Comparison of ENCODE assay signal across 39 cellular contexts in genomic region chr1:183694636-183695035, GRCh38. TPM values are rescaled to one million over a fixed set of nuclear protein-coding genes. Genes with fewer than 3 reads are reported as not detected.
"Had no signal": no experiment of that assay in that cellular context is flagged by ENCODE, and none has a peak within 500 bp of the region (broad histone marks: within the 10 kb centered on the region; RNA-seq: fewer than 3 reads in every experiment).

No MANE protein-coding gene starts in this region.

- H3K27ac Mint-ChIP-seq: activated CD4-positive, alpha-beta T cell treated with anti-CD3 and anti-CD28 coated beads, Interleukin-2, amount 10 ng/mL, durations not matched to agents 24 days and 14 days; activated CD8-positive, alpha-beta T cell treated with anti-CD3 and anti-CD28 coated beads for 36 hours; activated naive CD4-positive, alpha-beta T cell treated with anti-CD3 and anti-CD28 coated beads, Interleukin-2, amount 50 U/mL, for 24 hours; activated naive CD8-positive, alpha-beta T cell treated with anti-CD3 and anti-CD28 coated beads, Interleukin-2, amount 10 ng/mL, durations not matched to agents 7 days and 5 days; activated T-cell treated with anti-CD3 and anti-CD28 coated beads, Interleukin-2, amount 50 U/mL, for 72 hours; activated T-helper 17 cell treated with anti-CD3 and anti-CD28 coated beads, Interleukin-2, amount 50 U/mL, for 72 hours; IgD-negative memory B cell had no signal

- H3K9me3 Mint-ChIP-seq: activated CD4-positive, alpha-beta T cell treated with anti-CD3 and anti-CD28 coated beads, Interleukin-2, amount 10 ng/mL, durations not matched to agents 24 days and 14 days; activated CD8-positive, alpha-beta T cell treated with anti-CD3 and anti-CD28 coated beads for 36 hours; activated naive CD4-positive, alpha-beta T cell treated with anti-CD3 and anti-CD28 coated beads, Interleukin-2, amount 50 U/mL, for 24 hours; activated naive CD8-positive, alpha-beta T cell treated with anti-CD3 and anti-CD28 coated beads, Interleukin-2, amount 10 ng/mL, durations not matched to agents 7 days and 5 days; activated T-cell treated with anti-CD3 and anti-CD28 coated beads, Interleukin-2, amount 50 U/mL, for 72 hours; activated T-helper 17 cell treated with anti-CD3 and anti-CD28 coated beads, Interleukin-2, amount 50 U/mL, for 72 hours; IgD-negative memory B cell had no signal

- H3K36me3 Mint-ChIP-seq: IgD-negative memory B cell had no signal

- H3K27me3 Mint-ChIP-seq: activated CD4-positive, alpha-beta T cell treated with anti-CD3 and anti-CD28 coated beads, Interleukin-2, amount 10 ng/mL, durations not matched to agents 24 days and 14 days; activated naive CD4-positive, alpha-beta T cell treated with anti-CD3 and anti-CD28 coated beads, Interleukin-2, amount 50 U/mL, for 24 hours; activated naive CD8-positive, alpha-beta T cell treated with anti-CD3 and anti-CD28 coated beads, Interleukin-2, amount 10 ng/mL, durations not matched to agents 7 days and 5 days; activated T-helper 17 cell treated with anti-CD3 and anti-CD28 coated beads, Interleukin-2, amount 50 U/mL, for 72 hours; IgD-negative memory B cell had no signal

- H3K27me3 ChIP-seq: ascending aorta, breast epithelium, MG63, Peyer's patch had no signal

- H3K4me3 Mint-ChIP-seq: activated CD4-positive, alpha-beta T cell treated with anti-CD3 and anti-CD28 coated beads, Interleukin-2, amount 10 ng/mL, durations not matched to agents 24 days and 14 days; activated CD8-positive, alpha-beta T cell treated with anti-CD3 and anti-CD28 coated beads for 36 hours; activated naive CD4-positive, alpha-beta T cell treated with anti-CD3 and anti-CD28 coated beads, Interleukin-2, amount 50 U/mL, for 24 hours; activated naive CD8-positive, alpha-beta T cell treated with anti-CD3 and anti-CD28 coated beads, Interleukin-2, amount 10 ng/mL, durations not matched to agents 7 days and 5 days; activated T-cell treated with anti-CD3 and anti-CD28 coated beads, Interleukin-2, amount 50 U/mL, for 72 hours; activated T-helper 17 cell treated with anti-CD3 and anti-CD28 coated beads, Interleukin-2, amount 50 U/mL, for 72 hours; IgD-negative memory B cell had no signal

- H3K27ac ChIP-seq: ascending aorta, breast epithelium, Peyer's patch, WERI-Rb-1 had no signal

- ATAC-seq: activated CD8-positive, alpha-beta T cell treated with anti-CD3 and anti-CD28 coated beads for 36 hours; activated T-cell treated with anti-CD3 and anti-CD28 coated beads, Interleukin-2, amount 50 U/mL, for 72 hours; activated T-helper 17 cell treated with anti-CD3 and anti-CD28 coated beads, Interleukin-2, amount 50 U/mL, for 72 hours; PC-3 had no signal

- DNase-seq: activated CD4-positive, alpha-beta T cell treated with anti-CD3 and anti-CD28 coated beads for 1 hour; activated CD4-positive, alpha-beta T cell treated with anti-CD3 and anti-CD28 coated beads, Interleukin-2, amount 10 ng/mL, durations not matched to agents 24 days and 14 days; activated CD4-positive, alpha-beta T cell treated with anti-CD3 and anti-CD28 coated beads, Interleukin-2, amount 50 U/mL, for 4 hours; activated CD4-positive, CD25-positive, alpha-beta regulatory T cell; activated CD8-positive, alpha-beta T cell treated with anti-CD3 and anti-CD28 coated beads for 36 hours; activated effector memory CD4-positive, alpha-beta T cell treated with anti-CD3 and anti-CD28 coated beads, Interleukin-2, amount 50 U/mL, for 16 hours; activated naive CD4-positive, alpha-beta T cell treated with Interleukin-2 at 50 U/mL for 16 hours; activated naive CD8-positive, alpha-beta T cell treated with anti-CD3 and anti-CD28 coated beads, Interleukin-2, amount 10 ng/mL, durations not matched to agents 7 days and 5 days; activated T-cell treated with anti-CD3 and anti-CD28 coated beads, Interleukin-2, amount 50 U/mL, for 1 hour; activated T-cell treated with anti-CD3 and anti-CD28 coated beads, Interleukin-2, amount 50 U/mL, for 72 hours; central memory CD4-positive, alpha-beta T cell; Kasumi-1; KG1; MG63; NCI-H1048; NCI-H1105 treated with DMSO at 0.1 percent for 48 hours; NCI-H1436; NCI-H1694; NCI-H1930; NCI-H2081 treated with DMSO at 0.1 percent for 48 hours; NCI-H345; NCI-H526; NCI-H748 treated with DMSO at 0.1 percent for 48 hours; NK-92 treated with Interleukin-12 subunit alpha and Interleukin-12 subunit beta, amount 100 ng/mL, for 24 hours; PC-3; Peyer's patch; RPMI8226; SW 1271; T-helper 1 cell; T-helper 2 cell; T-helper 9 cell; WERI-Rb-1 had no signal

RNA-seq across cellular contexts. Expression of gene APOBEC4, which starts 41.5 kb away (rescaled TPM):
- total RNA-seq: activated CD4-positive, alpha-beta T cell treated with anti-CD3 and anti-CD28 coated beads, Interleukin-2, amount 10 ng/mL, durations not matched to agents 24 days and 14 days; activated CD8-positive, alpha-beta memory T cell treated with anti-CD3 and anti-CD28 coated beads for 36 hours; activated CD8-positive, alpha-beta T cell treated with anti-CD3 and anti-CD28 coated beads for 36 hours; activated naive CD8-positive, alpha-beta T cell treated with anti-CD3 and anti-CD28 coated beads, Interleukin-2, amount 10 ng/mL, durations not matched to agents 7 days and 5 days; activated T-cell treated with anti-CD3 and anti-CD28 coated beads, Interleukin-2, amount 50 U/mL, for 72 hours; activated T-helper 17 cell treated with anti-CD3 and anti-CD28 coated beads, Interleukin-2, amount 50 U/mL, for 72 hours; ascending aorta; breast epithelium; NCI-H460; PC-3 had no signal
- polyA plus RNA-seq: IgD-negative memory B cell had no signal
